18 cellular contexts compared by ENCODE assay signal in genomic region chr1:212401838-212402582, GRCh38. TPM values are rescaled to one million over a fixed set of nuclear protein-coding genes. Genes with fewer than 3 reads are reported as not detected.
DNase-seq lines count a peak whose midpoint lies in the region; ATAC-seq, FAIRE-seq and TF ChIP-seq lines count a peak whose summit lies in the region.
"Had no signal": no experiment of that assay in that cellular context is flagged by ENCODE, and none has a peak within 500 bp of the region (broad histone marks: within the 10 kb centered on the region; RNA-seq: fewer than 3 reads in every experiment).

No MANE protein-coding gene starts in this region.

- peak; percentile 50 for FAIRE-seq in GM12891 (lab: Jason Lieb, UNC)

- H3K4me1 ChIP-seq in body of pancreas = no peaks in the 10 kb centered on the region
- H3K4me1 ChIP-seq: lower lobe of right lung had no signal

- peaks cover 36% of the 10 kb centered on the region for H3K36me3 Mint-ChIP-seq in osteocyte (ENCODE audit: unreplicated experiment)

- H3K27ac Mint-ChIP-seq in osteocyte (ENCODE audit: unreplicated experiment) = no peak overlapping the region
- H3K27ac Mint-ChIP-seq: effector memory CD8-positive, alpha-beta T cell; H9 had no signal

- H3K4me3 ChIP-seq in epithelial cell of esophagus (ENCODE audit: low read length) = no peak overlapping the region
- H3K4me3 ChIP-seq in body of pancreas = no peak overlapping the region
- H3K4me3 ChIP-seq: lower lobe of right lung, smooth muscle cell had no signal

- H3K9me3 ChIP-seq in body of pancreas = no peaks in the 10 kb centered on the region

- intact Hi-C loops in body of pancreas (cut with DNase I) = no loop called here

- in situ Hi-C loops in GM13976 (cut with MboI; ENCODE audit: low sequenced_read_pairs, unreplicated experiment) = no loop called here

- H3K4me1 Mint-ChIP-seq in osteocyte (ENCODE audit: unreplicated experiment) = no peaks in the 10 kb centered on the region
- H3K4me1 Mint-ChIP-seq: H9 had no signal

- H3K27me3 Mint-ChIP-seq in osteocyte (ENCODE audit: unreplicated experiment) = no peaks in the 10 kb centered on the region
- H3K27me3 Mint-ChIP-seq: CD4-positive, alpha-beta memory T cell; effector memory CD8-positive, alpha-beta T cell had no signal

- H3K27ac ChIP-seq in body of pancreas = no peak overlapping the region
- H3K27ac ChIP-seq: lower lobe of right lung had no signal

- 79 to 82% methylated on average over 7 of the region's 7 CpGs for WGBS in body of pancreas, 2 donors

- no peaks in the 10 kb centered on the region for H3K27me3 ChIP-seq in body of pancreas

- DNase-seq in GM12891 (ENCODE audit: insufficient read length, low spot score) (no peak), RKO (ENCODE audit: low spot score) (peak; percentile 86), epithelial cell of esophagus (ENCODE audit: low read depth) (peak; percentile 81), osteocyte (ENCODE audit: extremely low spot score, unreplicated experiment) (peak; percentile 8), GM13976 (ENCODE audit: low spot score) (no peak), body of pancreas (no peak)
- DNase-seq: activated T-cell treated with anti-CD3 and anti-CD28 coated beads, Interleukin-2, amount 50 U/mL, for 4 hours; anterior cingulate cortex; CD4-positive, alpha-beta memory T cell; effector memory CD8-positive, alpha-beta T cell; H9; lower lobe of right lung; NCI-H1092 treated with DMSO at 0.1 percent for 48 hours; NCI-H345 had no signal

- TF ChIP-seq CTCF in epithelial cell of esophagus (IDR thresholded peaks at IDR 0.05; ENCODE audit: insufficient read depth, low read depth, low read length, missing control alignments) (no peak), osteocyte (IDR thresholded peaks at IDR 0.05) (no peak), GM13976 (IDR thresholded peaks at IDR 0.05; ENCODE audit: borderline replicate concordance, control extremely low read depth, extremely low read depth, insufficient read depth, missing control alignments) (no peak), body of pancreas (IDR thresholded peaks at IDR 0.05) (no peak)

- no peaks in the 10 kb centered on the region for H3K36me3 ChIP-seq in body of pancreas (replicated peaks in 1 of 2; ENCODE audit: insufficient read depth in 1 of 2, low read depth in 2 of 2)

- peaks cover 11% of the 10 kb centered on the region for H3K9me3 Mint-ChIP-seq in osteocyte (ENCODE audit: unreplicated experiment)
- H3K9me3 Mint-ChIP-seq: effector memory CD8-positive, alpha-beta T cell had no signal

- no peak for ATAC-seq in body of pancreas
- ATAC-seq in HG03159 (IDR thresholded peaks at IDR 0.05; ENCODE audit: unreplicated experiment) = no peak
- no peak for ATAC-seq in GM18517 (IDR thresholded peaks at IDR 0.05; ENCODE audit: unreplicated experiment)
- ATAC-seq: activated CD4-positive, CD25-positive, alpha-beta regulatory T cell treated with anti-CD3 and anti-CD28 coated beads, Interleukin-2, amount 50 U/mL, for 24 hours; activated T-cell treated with anti-CD3 and anti-CD28 coated beads, Interleukin-2, amount 50 U/mL, for 4 hours; effector memory CD8-positive, alpha-beta T cell; lower lobe of right lung had no signal

- no peak overlapping the region for H3K4me3 Mint-ChIP-seq in osteocyte (ENCODE audit: unreplicated experiment)
- H3K4me3 Mint-ChIP-seq: activated T-cell treated with anti-CD3 and anti-CD28 coated beads, Interleukin-2, amount 50 U/mL, for 4 hours; CD4-positive, alpha-beta memory T cell; effector memory CD8-positive, alpha-beta T cell; H9 had no signal

- TF ChIP-seq POLR2A in GM12891 (IDR thresholded peaks at IDR 0.05; ENCODE audit: low read depth, low read length) (no peak), body of pancreas (IDR thresholded peaks at IDR 0.05) (no peak)

TF ChIP-seq in GM12891, 5 proteins besides CTCF, POLR2A, EP300 and RAD21:
- TF ChIP-seq POLR2AphosphoS5 (IDR thresholded peaks at IDR 0.05; ENCODE audit: low read depth, low read length) (no peak), POU2F2 (IDR thresholded peaks at IDR 0.05; ENCODE audit: low read depth, low read length) (no peak), SPI1 (IDR thresholded peaks at IDR 0.05; ENCODE audit: low read depth, low read length) (no peak), PAX5 (IDR thresholded peaks at IDR 0.05; ENCODE audit: insufficient read depth, low read length, severe bottlenecking) (no peak), TAF1 (IDR thresholded peaks at IDR 0.05; ENCODE audit: low read depth, low read length) (no peak)

RNA-seq across cellular contexts. Expression of gene PACC1, which starts 12.7 kb away (rescaled TPM):
- 8.0 TPM for polyA plus RNA-seq in GM12891 (2012; ENCODE audit: low read depth, missing spikeins)
- 9.9 and 11.4 TPM in 2 replicates for total RNA-seq in osteocyte
- 1 to 10 TPM in 1 of 2 donors, not detected in 1; 4.2 TPM for total RNA-seq in body of pancreas

RNA-seq across cellular contexts. Expression of gene NENF, which starts 30.7 kb away (rescaled TPM):
- polyA plus RNA-seq in GM12891 (2012; ENCODE audit: low read depth, missing spikeins) = 46.5 TPM
- total RNA-seq in osteocyte (55.9 and 57.8 TPM in 2 replicates), body of pancreas (10 to 100 TPM; 85.4 to 89.7 TPM)

Comparison
In these comparisons a context has a peak if more than half of its experiments do, and no peak if none do; other contexts are left out.
1. DNase-seq: peak in RKO (single experiment), epithelial cell of esophagus (single experiment) and osteocyte (single experiment); none in GM12891 (single experiment), GM13976 (single experiment) and body of pancreas (0 of 4).